Comparison of ENCODE assay signal across 10 cellular contexts in genomic region chr1:93707956-93708355, GRCh38. TPM values are rescaled to one million over a fixed set of nuclear protein-coding genes. Genes with fewer than 3 reads are reported as not detected.
DNase-seq lines count a peak whose midpoint lies in the region; ATAC-seq and TF ChIP-seq lines count a peak whose summit lies in the region.
"Had no signal": no experiment of that assay in that cellular context is flagged by ENCODE, and none has a peak within 500 bp of the region (broad histone marks: within the 10 kb centered on the region; RNA-seq: fewer than 3 reads in every experiment).

No MANE protein-coding gene starts in this region.

- H3K4me3 ChIP-seq in WERI-Rb-1 (ENCODE audit: low read depth, low read length), result no peak overlapping the region
- H3K4me3 ChIP-seq: breast epithelium had no signal

- H3K27ac Mint-ChIP-seq in activated CD4-positive, alpha-beta T cell treated with anti-CD3 and anti-CD28 coated beads, Interleukin-2, amount 10 ng/mL, durations not matched to agents 7 days and 5 days, result peak overlapping the region; percentile 22
- H3K27ac Mint-ChIP-seq in MCF 10A (ENCODE audit: low read depth, unreplicated experiment), result no peak overlapping the region
- H3K27ac Mint-ChIP-seq: naive thymus-derived CD8-positive, alpha-beta T cell had no signal

- BruUV-seq in MCF 10A (replicated peaks; lab: Mats Ljungman, UMichigan), result no TSS peak

- peak; percentile 48 for ATAC-seq in HG03025 (IDR thresholded peaks at IDR 0.05; ENCODE audit: low FRiP score, unreplicated experiment)

- no peaks in the 10 kb centered on the region for H3K36me3 Mint-ChIP-seq in activated CD4-positive, alpha-beta T cell treated with anti-CD3 and anti-CD28 coated beads, Interleukin-2, amount 10 ng/mL, durations not matched to agents 7 days and 5 days (ENCODE audit: low read depth)
- H3K36me3 Mint-ChIP-seq in MCF 10A (ENCODE audit: insufficient read depth, unreplicated experiment), result peaks cover 6% of the 10 kb centered on the region
- H3K36me3 Mint-ChIP-seq: naive thymus-derived CD8-positive, alpha-beta T cell had no signal

- H3K36me3 ChIP-seq in WERI-Rb-1, result no peaks in the 10 kb centered on the region
- H3K36me3 ChIP-seq: breast epithelium had no signal

- peak; percentile 27 to 43 for DNase-seq in activated CD4-positive, alpha-beta T cell treated with anti-CD3 and anti-CD28 coated beads for 24 hours (ENCODE audit: low read depth in 2 of 2)
- no peak for DNase-seq in activated CD4-positive, alpha-beta T cell treated with anti-CD3 and anti-CD28 coated beads for 4 hours
- DNase-seq in activated CD4-positive, alpha-beta T cell treated with anti-CD3 and anti-CD28 coated beads, Interleukin-2, amount 10 ng/mL, durations not matched to agents 7 days and 5 days, result peak; percentile 27
- DNase-seq in stimulated activated CD8-positive, alpha-beta memory T cell treated with anti-CD3 and anti-CD28 coated beads, Interleukin-4, amount 100 ng/mL, for 48 hours, result peak; percentile 75
- no peak for DNase-seq in WERI-Rb-1
- no peak for DNase-seq in activated gamma-delta T cell (lab: John Stamatoyannopoulos, UW)
- DNase-seq in MCF 10A (ENCODE audit: unreplicated experiment), result no peak
- DNase-seq: naive thymus-derived CD8-positive, alpha-beta T cell had no signal

- TF ChIP-seq CTCF in WERI-Rb-1 (IDR thresholded peaks at IDR 0.05; ENCODE audit: low read depth, low read length) (no peak), MCF 10A (IDR thresholded peaks at IDR 0.05; ENCODE audit: unreplicated experiment) (no peak)

- peaks cover 3% of the 10 kb centered on the region for H3K9me3 Mint-ChIP-seq in activated CD4-positive, alpha-beta T cell treated with anti-CD3 and anti-CD28 coated beads, Interleukin-2, amount 10 ng/mL, durations not matched to agents 7 days and 5 days
- no peaks in the 10 kb centered on the region for H3K9me3 Mint-ChIP-seq in MCF 10A (ENCODE audit: unreplicated experiment)
- H3K9me3 Mint-ChIP-seq: naive thymus-derived CD8-positive, alpha-beta T cell had no signal

- CTCF ChIA-PET in activated CD4-positive, alpha-beta T cell treated with anti-CD3 and anti-CD28 coated beads, Interleukin-2, amount 10 ng/mL, durations not matched to agents 7 days and 5 days (lab: Charles Lee), result interaction anchor here (0.6 to 1.5 kb wide), 5 partner anchors 8 to 262 kb away, joined by 3 to 4 read pairs (median 3); no protein-coding TSS in a partner anchor
- CTCF ChIA-PET in MCF 10A (lab: Yijun Ruan, JAX), result interaction anchor here (1.8 kb wide), 1 partner anchor 106 kb away, joined by 5 read pairs; no protein-coding TSS in a partner anchor

- H3K9me3 ChIP-seq in WERI-Rb-1 (ENCODE audit: severe bottlenecking), result no peaks in the 10 kb centered on the region
- H3K9me3 ChIP-seq: breast epithelium had no signal

- intact Hi-C loops in MCF 10A (cut with micrococcal nuclease), result no loop called here

- H3K27me3 Mint-ChIP-seq in activated CD4-positive, alpha-beta T cell treated with anti-CD3 and anti-CD28 coated beads, Interleukin-2, amount 10 ng/mL, durations not matched to agents 7 days and 5 days, result peaks cover 1% of the 10 kb centered on the region
- H3K27me3 Mint-ChIP-seq in MCF 10A (ENCODE audit: insufficient read depth, unreplicated experiment), result no peaks in the 10 kb centered on the region

- H3K27ac ChIP-seq in WERI-Rb-1, result no peak overlapping the region
- H3K27ac ChIP-seq: breast epithelium had no signal

- no peak overlapping the region for H3K4me3 Mint-ChIP-seq in activated CD4-positive, alpha-beta T cell treated with anti-CD3 and anti-CD28 coated beads, Interleukin-2, amount 10 ng/mL, durations not matched to agents 7 days and 5 days
- H3K4me3 Mint-ChIP-seq in MCF 10A (ENCODE audit: unreplicated experiment), result no peak overlapping the region
- H3K4me3 Mint-ChIP-seq: naive thymus-derived CD8-positive, alpha-beta T cell had no signal

- peaks cover 37% of the 10 kb centered on the region for H3K4me1 Mint-ChIP-seq in activated CD4-positive, alpha-beta T cell treated with anti-CD3 and anti-CD28 coated beads, Interleukin-2, amount 10 ng/mL, durations not matched to agents 7 days and 5 days
- peaks cover 11% of the 10 kb centered on the region for H3K4me1 Mint-ChIP-seq in MCF 10A (ENCODE audit: insufficient read depth, unreplicated experiment)

- POLR2A ChIA-PET in activated CD4-positive, alpha-beta T cell treated with anti-CD3 and anti-CD28 coated beads, Interleukin-2, amount 10 ng/mL, durations not matched to agents 7 days and 5 days (lab: Charles Lee), result no interaction called here
- POLR2A ChIA-PET in MCF 10A (lab: Yijun Ruan, JAX), result interaction anchor here (1.7 kb wide), 1 partner anchor 8 kb away, joined by 6 read pairs; no protein-coding TSS in a partner anchor

- no peaks in the 10 kb centered on the region for H3K27me3 ChIP-seq in WERI-Rb-1 (ENCODE audit: insufficient read depth, low read depth, severe bottlenecking)
- H3K27me3 ChIP-seq: breast epithelium had no signal

RNA-seq across cellular contexts. Expression of gene BCAR3, which starts 26.3 kb away (rescaled TPM):
- under 1 TPM; 0.42 to 0.67 TPM for total RNA-seq in activated CD4-positive, alpha-beta T cell treated with anti-CD3 and anti-CD28 coated beads, Interleukin-2, amount 10 ng/mL, durations not matched to agents 7 days and 5 days
- 83.6 and 130 TPM in 2 replicates for total RNA-seq in MCF 10A (2022)

Comparison
In these comparisons a context has a peak if more than half of its experiments do, and no peak if none do; other contexts are left out.
1. DNase-seq: peak in activated CD4-positive, alpha-beta T cell treated with anti-CD3 and anti-CD28 coated beads for 24 hours (2 of 2), activated CD4-positive, alpha-beta T cell treated with anti-CD3 and anti-CD28 coated beads, Interleukin-2, amount 10 ng/mL, durations not matched to agents 7 days and 5 days (single experiment) and stimulated activated CD8-positive, alpha-beta memory T cell treated with anti-CD3 and anti-CD28 coated beads, Interleukin-4, amount 100 ng/mL, for 48 hours (single experiment); none in activated CD4-positive, alpha-beta T cell treated with anti-CD3 and anti-CD28 coated beads for 4 hours (0 of 2), WERI-Rb-1 (single experiment), activated gamma-delta T cell (single experiment) and MCF 10A (single experiment).
2. RNA of gene BCAR3, which starts 26.3 kb away (total RNA-seq): 83.6 to 130 TPM in MCF 10A; 0.42 to 0.67 TPM in activated CD4-positive, alpha-beta T cell treated with anti-CD3 and anti-CD28 coated beads, Interleukin-2, amount 10 ng/mL, durations not matched to agents 7 days and 5 days; every median in the first group is over 10 times any median in the second.